Comparison of ENCODE assay signal across 11 cellular contexts in the genomic region with DNA sequence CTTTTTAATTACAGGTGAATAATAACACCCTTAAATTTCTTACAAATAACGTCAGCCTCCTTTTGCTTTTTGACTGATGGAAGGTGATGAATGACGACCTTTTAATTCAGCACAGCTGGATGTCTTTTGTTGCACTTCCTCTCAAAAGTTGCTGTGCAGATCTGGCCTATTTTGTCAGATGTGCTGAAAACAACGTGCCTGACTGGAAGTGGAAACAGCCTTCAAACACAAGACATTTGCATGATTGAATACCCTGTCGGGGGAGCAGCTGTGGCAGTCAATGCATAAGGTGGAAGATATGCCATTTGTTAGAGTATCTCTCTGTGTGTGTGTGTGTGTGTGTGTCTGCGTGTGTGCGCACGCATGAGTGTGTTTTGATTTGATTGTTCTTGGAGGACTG.
A peak's percentile ranks its signal among the peaks of the same experiment; 100 is the strongest.
DNase-seq lines count a peak whose midpoint lies in the region; ATAC-seq and TF ChIP-seq lines count a peak whose summit lies in the region.
"Had no signal": no experiment of that assay in that cellular context is flagged by ENCODE, and none has a peak within 500 bp of the region (broad histone marks: within the 10 kb centered on the region; RNA-seq: fewer than 3 reads in every experiment).

No MANE protein-coding gene starts in this region.

- H3K27me3 ChIP-seq in ectodermal cell (ENCODE audit: control insufficient read depth, insufficient read depth, low read length, poor library complexity, severe bottlenecking) (no peaks in the 10 kb centered on the region), neural progenitor cell (no peaks in the 10 kb centered on the region)
- no peaks in the 10 kb centered on the region for H3K27me3 ChIP-seq in effector memory CD4-positive, alpha-beta T cell (replicated peaks; ENCODE audit: control insufficient read depth, insufficient read depth, low read length, poor library complexity, severe bottlenecking)
- H3K27me3 ChIP-seq: pancreas had no signal

- H3K4me1 ChIP-seq in ectodermal cell (ENCODE audit: control insufficient read depth, insufficient read depth, low read length) (peaks cover 19% of the 10 kb centered on the region), neural progenitor cell (peaks cover 28% of the 10 kb centered on the region)
- no peaks in the 10 kb centered on the region for H3K4me1 ChIP-seq in effector memory CD4-positive, alpha-beta T cell (ENCODE audit: control insufficient read depth, insufficient read depth, low read length, poor library complexity, severe bottlenecking)
- H3K4me1 ChIP-seq: pancreas had no signal

- H3K4me3 Mint-ChIP-seq in neural progenitor cell: peak overlapping the region; percentile 22

- TF ChIP-seq CTCF in neural progenitor cell (IDR thresholded peaks at IDR 0.05) (no peak), omental fat pad (IDR thresholded peaks at IDR 0.05) (no peak)

- H3K4me2 ChIP-seq in neural progenitor cell: peak overlapping the region; percentile 56

- H3K27ac ChIP-seq in ectodermal cell (ENCODE audit: insufficient read depth, low read depth, low read length, poor library complexity, severe bottlenecking) (peak overlapping the region; percentile 32), neural progenitor cell (peak overlapping the region; percentile 81)
- H3K27ac ChIP-seq in effector memory CD4-positive, alpha-beta T cell (ENCODE audit: insufficient read depth, low read length, poor library complexity, severe bottlenecking): no peak overlapping the region
- H3K27ac ChIP-seq: pancreas had no signal

- H3K79me2 ChIP-seq in neural progenitor cell (ENCODE audit: low read depth): no peaks in the 10 kb centered on the region

- H3K36me3 Mint-ChIP-seq in neural progenitor cell: peaks cover 20% of the 10 kb centered on the region

- peaks cover 27% of the 10 kb centered on the region for H3F3A ChIP-seq in neural progenitor cell (ENCODE audit: low read depth)

- no peaks in the 10 kb centered on the region for H4K20me1 ChIP-seq in neural progenitor cell (ENCODE audit: low read depth)

- no peak overlapping the region for H2AFZ ChIP-seq in neural progenitor cell (replicated peaks)

- H3K4me1 Mint-ChIP-seq in neural progenitor cell: peaks cover 39% of the 10 kb centered on the region

- peak overlapping the region; percentile 89 for H3K27ac Mint-ChIP-seq in neural progenitor cell

- peaks cover 58% of the 10 kb centered on the region for H3K9me3 Mint-ChIP-seq in neural progenitor cell

- peak; percentile 53 for ATAC-seq in GM18907 (IDR thresholded peaks at IDR 0.05; ENCODE audit: unreplicated experiment)
- ATAC-seq in omental fat pad (ENCODE audit: low FRiP score): no peak
- ATAC-seq: Panc1 had no signal

- H3K9ac ChIP-seq in neural progenitor cell: no peak overlapping the region

- DNase-seq in NCI-H146 (lab: John Stamatoyannopoulos, UW) (peak; percentile 78), neural progenitor cell (ENCODE audit: low spot score) (peak; percentile 65), omental fat pad (ENCODE audit: low spot score) (no peak), GOT3 (lab: John Stamatoyannopoulos, UW) (no peak)
- DNase-seq in effector memory CD4-positive, alpha-beta T cell: no peak
- no peak for DNase-seq in stimulated activated CD4-positive, alpha-beta T cell treated with anti-CD3 and anti-CD28 coated beads, Interleukin-4, amount 100 ng/mL, for 24 hours
- DNase-seq: Caco-2, pancreas had no signal

- WGBS in ectodermal cell, 2 experiments: 32% methylated on average over 7 of the region's 7 CpGs

- no peaks in the 10 kb centered on the region for H3K36me3 ChIP-seq in ectodermal cell (ENCODE audit: control insufficient read depth, insufficient read depth, low read length)
- H3K36me3 ChIP-seq in neural progenitor cell: peaks cover 11% of the 10 kb centered on the region
- H3K36me3 ChIP-seq in effector memory CD4-positive, alpha-beta T cell (ENCODE audit: control insufficient read depth, insufficient read depth, low read length): no peaks in the 10 kb centered on the region
- H3K36me3 ChIP-seq: pancreas had no signal

- no peaks in the 10 kb centered on the region for H3K27me3 Mint-ChIP-seq in neural progenitor cell (ENCODE audit: insufficient read depth, low read depth)

- no peaks in the 10 kb centered on the region for H3K9me3 ChIP-seq in ectodermal cell (ENCODE audit: control insufficient read depth, low read length)
- peaks cover 15% of the 10 kb centered on the region for H3K9me3 ChIP-seq in neural progenitor cell (ENCODE audit: low read depth)
- no peaks in the 10 kb centered on the region for H3K9me3 ChIP-seq in effector memory CD4-positive, alpha-beta T cell (ENCODE audit: control insufficient read depth, low read length)
- H3K9me3 ChIP-seq: pancreas had no signal

- H3K4me3 ChIP-seq in ectodermal cell (ENCODE audit: insufficient read depth, low read depth, low read length): no peak overlapping the region
- H3K4me3 ChIP-seq in neural progenitor cell: no peak overlapping the region
- H3K4me3 ChIP-seq in effector memory CD4-positive, alpha-beta T cell (ENCODE audit: insufficient read depth, low read depth, low read length, poor library complexity, severe bottlenecking): no peak overlapping the region
- H3K4me3 ChIP-seq: pancreas had no signal

Comparison
In these comparisons a context has a peak if more than half of its experiments do, and no peak if none do; other contexts are left out.
1. DNase-seq: peak in NCI-H146 (single experiment) and neural progenitor cell (single experiment); none in effector memory CD4-positive, alpha-beta T cell (0 of 3), stimulated activated CD4-positive, alpha-beta T cell treated with anti-CD3 and anti-CD28 coated beads, Interleukin-4, amount 100 ng/mL, for 24 hours (single experiment), omental fat pad (single experiment) and GOT3 (single experiment).